In the genomic region with DNA sequence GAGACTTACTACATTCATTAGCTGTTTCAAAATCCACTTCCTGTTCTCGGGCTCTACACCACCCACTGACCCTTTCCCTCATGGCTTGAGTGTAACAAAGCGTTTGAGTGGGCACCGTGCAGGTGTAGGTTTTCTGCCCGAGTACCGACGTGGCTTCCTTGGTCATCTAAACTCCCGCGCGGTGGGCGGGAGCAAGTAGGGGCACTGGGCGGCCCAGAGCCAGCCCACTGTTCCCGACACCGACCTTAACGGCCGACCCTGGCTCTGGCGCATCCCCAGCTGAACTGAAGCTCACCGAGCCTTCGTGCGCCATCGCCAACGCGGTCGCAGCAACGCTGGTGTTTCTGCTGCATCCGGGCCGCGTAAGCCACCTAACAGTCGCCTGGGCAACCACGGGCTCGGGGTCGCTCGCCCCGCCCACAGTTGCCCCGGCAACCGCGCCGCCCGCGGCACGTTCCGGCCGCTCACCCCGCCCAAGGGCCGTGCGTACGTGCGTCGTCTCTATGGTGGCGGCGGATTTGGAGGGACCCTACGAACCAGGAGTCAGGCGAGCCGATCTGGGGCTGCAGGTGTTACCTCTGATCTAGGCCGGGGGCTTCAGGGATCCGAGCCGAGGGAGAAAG, we compare ENCODE assay signal across 1 cellular context.
TF ChIP-seq lines count a peak whose summit lies in the region.

C2orf81 (minus strand) TSS at position 372 of the 623 bp plus-strand sequence; CDS start at position 313, 59 bp downstream.
WDR54 (plus strand) TSS at position 483 of the 623 bp plus-strand sequence. CDS start 424 bp downstream, outside the sequence.

TF ChIP-seq in endothelial cell of umbilical vein, 7 proteins besides CTCF, POLR2A, EP300 and RAD21:
- TF ChIP-seq JUN (IDR thresholded peaks at IDR 0.05; ENCODE audit: borderline replicate concordance, insufficient read depth, insufficient read length, low read depth): no peak
- peak; percentile 91 for TF ChIP-seq MAX (IDR thresholded peaks at IDR 0.05; ENCODE audit: insufficient read depth, insufficient read length)
- TF ChIP-seq GATA2 (IDR thresholded peaks at IDR 0.05; ENCODE audit: insufficient read depth, insufficient read length, low read depth, low read length): no peak
- peak; percentile 40 for TF ChIP-seq EZH2 (IDR thresholded peaks at IDR 0.05; ENCODE audit: borderline replicate concordance, low read depth, low read length, severe bottlenecking)
- TF ChIP-seq POLR2AphosphoS5 (IDR thresholded peaks at IDR 0.05; ENCODE audit: insufficient read depth, low read depth, low read length): peak; percentile 38
- no peak for TF ChIP-seq FOS (IDR thresholded peaks at IDR 0.05; ENCODE audit: borderline replicate concordance, insufficient read depth, low read length)
- TF ChIP-seq MYC (IDR thresholded peaks at IDR 0.05; ENCODE audit: low read depth, low read length): no peak
TF ChIP-seq in endothelial cell of umbilical vein: peak in this region for 3.
